Comparison of ENCODE assay signal across 2 cellular contexts in genomic region chr14:39229601-39230110, GRCh38.
TF ChIP-seq lines count a peak whose summit lies in the region.

No MANE protein-coding gene starts in this region.

TF ChIP-seq in HepG2, 621 proteins besides CTCF, POLR2A, EP300 and RAD21:
- TF ChIP-seq NFKB2 (CRISPR knock-in tag; IDR thresholded peaks at IDR 0.05; ENCODE audit: borderline replicate concordance) = no peak
- no peak for TF ChIP-seq PBX3 (CRISPR knock-in tag; IDR thresholded peaks at IDR 0.05; ENCODE audit: borderline replicate concordance)
- TF ChIP-seq SALL1 (CRISPR knock-in tag; IDR thresholded peaks at IDR 0.05) = 0 out of 2 replicates have a peak, but pooled peaks have one; percentile 13
- TF ChIP-seq HMG20A (CRISPR knock-in tag; IDR thresholded peaks at IDR 0.05; ENCODE audit: borderline replicate concordance) = 0 out of 2 replicates have a peak, but pooled peaks have one; percentile 20
- TF ChIP-seq ZNF572 (CRISPR knock-in tag; IDR thresholded peaks at IDR 0.05) = no peak

TF ChIP-seq in K562, 482 proteins besides CTCF, POLR2A, EP300 and RAD21:
- no peak for TF ChIP-seq PCBP1 (IDR thresholded peaks at IDR 0.05; ENCODE audit: low read depth, low read length, poor library complexity, severe bottlenecking)
- no peak for TF ChIP-seq CEBPG (CRISPR knock-in tag; IDR thresholded peaks at IDR 0.05)
- TF ChIP-seq CEBPG (tag; conservative IDR thresholded peaks at IDR 0.05 in 1 of 2, IDR thresholded peaks at IDR 0.05 in 1 of 2) = no peak
- TF ChIP-seq ZNF12 (CRISPR knock-in tag; IDR thresholded peaks at IDR 0.05) = no peak
- TF ChIP-seq TAL1 (IDR thresholded peaks at IDR 0.05) = peak; percentile 30; the same call in 1 of the 2 replicates
- peak; percentile 10; the same call in 1 of the 2 replicates for TF ChIP-seq NCOR1 (IDR thresholded peaks at IDR 0.05)
- TF ChIP-seq, protein P1, sequence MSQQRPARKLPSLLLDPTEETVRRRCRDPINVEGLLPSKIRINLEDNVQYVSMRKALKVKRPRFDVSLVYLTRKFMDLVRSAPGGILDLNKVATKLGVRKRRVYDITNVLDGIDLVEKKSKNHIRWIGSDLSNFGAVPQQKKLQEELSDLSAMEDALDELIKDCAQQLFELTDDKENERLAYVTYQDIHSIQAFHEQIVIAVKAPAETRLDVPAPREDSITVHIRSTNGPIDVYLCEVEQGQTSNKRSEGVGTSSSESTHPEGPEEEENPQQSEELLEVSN (IDR thresholded peaks at IDR 0.05; ENCODE audit: borderline replicate concordance in 1 of 2, extremely low read depth in 1 of 2, insufficient read depth in 1 of 2, insufficient read length in 1 of 2, low read depth in 1 of 2, low read length in 1 of 2, poor library complexity in 1 of 2, severe bottlenecking in 1 of 2) = no peak
- no peak for TF ChIP-seq ELF2 (CRISPR knock-in tag; IDR thresholded peaks at IDR 0.05)
- no peak for TF ChIP-seq NFIX (CRISPR knock-in tag; IDR thresholded peaks at IDR 0.05; ENCODE audit: low read depth)
- peak; percentile 50; the same call in 1 of the 2 replicates for TF ChIP-seq TEAD4 (IDR thresholded peaks at IDR 0.05; ENCODE audit: low read length)
- no peak for TF ChIP-seq TEAD4 (CRISPR knock-in tag; IDR thresholded peaks at IDR 0.05; ENCODE audit: borderline replicate concordance)
- TF ChIP-seq, protein P2, sequence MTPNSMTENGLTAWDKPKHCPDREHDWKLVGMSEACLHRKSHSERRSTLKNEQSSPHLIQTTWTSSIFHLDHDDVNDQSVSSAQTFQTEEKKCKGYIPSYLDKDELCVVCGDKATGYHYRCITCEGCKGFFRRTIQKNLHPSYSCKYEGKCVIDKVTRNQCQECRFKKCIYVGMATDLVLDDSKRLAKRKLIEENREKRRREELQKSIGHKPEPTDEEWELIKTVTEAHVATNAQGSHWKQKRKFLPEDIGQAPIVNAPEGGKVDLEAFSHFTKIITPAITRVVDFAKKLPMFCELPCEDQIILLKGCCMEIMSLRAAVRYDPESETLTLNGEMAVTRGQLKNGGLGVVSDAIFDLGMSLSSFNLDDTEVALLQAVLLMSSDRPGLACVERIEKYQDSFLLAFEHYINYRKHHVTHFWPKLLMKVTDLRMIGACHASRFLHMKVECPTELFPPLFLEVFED (CRISPR knock-in tag; conservative IDR thresholded peaks at IDR 0.05) = no peak
- TF ChIP-seq SLC30A9 (CRISPR knock-in tag; IDR thresholded peaks at IDR 0.05) = no peak
- TF ChIP-seq BRCA1 (IDR thresholded peaks at IDR 0.05) = no peak
- no peak for TF ChIP-seq BRCA1 (CRISPR knock-in tag; IDR thresholded peaks at IDR 0.05)
- no peak for TF ChIP-seq CAMTA2 (CRISPR knock-in tag; conservative IDR thresholded peaks at IDR 0.05)
- TF ChIP-seq HBP1 (CRISPR knock-in tag; IDR thresholded peaks at IDR 0.05) = no peak
- no peak for TF ChIP-seq POLR2G (IDR thresholded peaks at IDR 0.05; ENCODE audit: low read depth, low read length)
- no peak for TF ChIP-seq ZNF354B (CRISPR knock-in tag; IDR thresholded peaks at IDR 0.05)
- TF ChIP-seq CBFA2T2 (conservative IDR thresholded peaks at IDR 0.05) = peak; percentile 36; the same call in 1 of the 2 replicates
- TF ChIP-seq NONO (IDR thresholded peaks at IDR 0.05; ENCODE audit: low read depth in 2 of 2, low read length in 1 of 2) = no peak
- TF ChIP-seq, protein P3, sequence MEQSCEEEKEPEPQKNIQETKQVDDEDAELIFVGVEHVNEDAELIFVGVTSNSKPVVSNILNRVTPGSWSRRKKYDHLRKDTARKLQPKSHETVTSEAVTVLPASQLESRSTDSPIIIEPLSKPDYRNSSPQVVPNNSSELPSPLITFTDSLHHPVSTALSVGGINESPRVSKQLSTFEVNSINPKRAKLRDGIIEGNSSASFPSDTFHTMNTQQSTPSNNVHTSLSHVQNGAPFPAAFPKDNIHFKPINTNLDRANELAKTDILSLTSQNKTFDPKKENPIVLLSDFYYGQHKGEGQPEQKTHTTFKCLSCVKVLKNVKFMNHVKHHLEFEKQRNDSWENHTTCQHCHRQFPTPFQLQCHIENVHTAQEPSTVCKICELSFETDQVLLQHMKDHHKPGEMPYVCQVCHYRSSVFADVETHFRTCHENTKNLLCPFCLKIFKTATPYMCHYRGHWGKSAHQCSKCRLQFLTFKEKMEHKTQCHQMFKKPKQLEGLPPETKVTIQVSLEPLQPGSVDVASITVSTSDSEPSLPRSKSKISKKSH (CRISPR knock-in tag; IDR thresholded peaks at IDR 0.05) = no peak
- TF ChIP-seq BCLAF1 (IDR thresholded peaks at IDR 0.05; ENCODE audit: borderline replicate concordance in 1 of 2, control insufficient read depth in 1 of 2, low read depth in 2 of 2, low read length in 1 of 2) = no peak
- TF ChIP-seq HINFP (tag; conservative IDR thresholded peaks at IDR 0.05; ENCODE audit: low read depth) = no peak
- peak in 1 of 2 experiments; percentile 10; a peak in 1 of 4 replicates for TF ChIP-seq RCOR1 (IDR thresholded peaks at IDR 0.05; ENCODE audit: borderline replicate concordance in 1 of 2, low read depth in 2 of 2, low read length in 2 of 2)
- TF ChIP-seq ZNF583 (CRISPR knock-in tag; IDR thresholded peaks at IDR 0.05) = no peak
- peak; percentile 56; the same call in 1 of the 2 replicates for TF ChIP-seq ARID1B (IDR thresholded peaks at IDR 0.05)
- TF ChIP-seq CBFA2T3 (IDR thresholded peaks at IDR 0.05) = peak; percentile 71
- no peak for TF ChIP-seq MAFG (tag; conservative IDR thresholded peaks at IDR 0.05)
- no peak for TF ChIP-seq FOXJ2 (tag; IDR thresholded peaks at IDR 0.05)
- no peak for TF ChIP-seq ATF6 (CRISPR knock-in tag; IDR thresholded peaks at IDR 0.05)
- no peak for TF ChIP-seq PTTG1 (tag; IDR thresholded peaks at IDR 0.05; ENCODE audit: low read depth)
- TF ChIP-seq PCBP2 (IDR thresholded peaks at IDR 0.05; ENCODE audit: low read depth, low read length, poor library complexity, severe bottlenecking) = no peak
